ENCODE assay signal across 8 cellular contexts in the genomic region with DNA sequence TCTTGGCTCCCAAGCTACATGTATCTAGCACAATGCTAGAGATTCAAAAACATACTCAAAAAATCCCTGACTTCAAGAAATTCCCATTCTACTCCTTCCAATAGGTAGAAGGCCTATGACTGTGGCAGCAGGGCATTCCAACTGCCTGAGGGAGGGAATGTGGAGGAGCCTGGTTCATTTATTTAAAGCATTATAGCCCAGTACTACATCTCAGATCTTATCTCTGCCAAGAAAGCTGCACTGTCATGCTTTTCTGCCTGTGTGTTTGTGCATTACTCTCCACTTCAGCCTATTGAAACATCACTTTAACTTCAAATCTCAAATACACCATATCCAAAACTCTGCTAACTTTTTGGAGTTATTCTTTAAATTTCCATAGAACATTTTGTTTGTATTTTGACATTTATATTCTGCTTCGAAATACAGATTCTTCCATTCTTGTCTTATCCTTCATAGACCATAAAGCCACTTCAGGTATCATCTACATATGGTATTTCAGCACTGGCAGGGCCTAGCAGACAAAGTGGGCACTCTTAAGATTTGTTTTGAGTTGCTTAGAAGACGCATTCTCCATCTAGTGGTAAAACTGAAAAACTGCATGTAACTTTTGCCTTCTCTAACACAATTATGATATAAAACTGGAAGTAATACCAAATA. TPM values are rescaled to one million over a fixed set of nuclear protein-coding genes. Genes with fewer than 3 reads are reported as not detected.
A peak's percentile ranks its signal among the peaks of the same experiment; 100 is the strongest.
DNase-seq lines count a peak whose midpoint lies in the region; ATAC-seq, FAIRE-seq and TF ChIP-seq lines count a peak whose summit lies in the region.

No MANE protein-coding gene starts in this region.

- no peaks in the 10 kb centered on the region for H3K36me3 ChIP-seq in CD4-positive, CD25-positive, alpha-beta regulatory T cell (ENCODE audit: control insufficient read depth, insufficient read depth, low read length)

- peak; percentile 66 for FAIRE-seq in GM18507 (lab: Jason Lieb, UNC)

- no peaks in the 10 kb centered on the region for H3K9me3 Mint-ChIP-seq in CD4-positive, CD25-positive, alpha-beta regulatory T cell

- no peaks in the 10 kb centered on the region for H3K36me3 Mint-ChIP-seq in CD4-positive, CD25-positive, alpha-beta regulatory T cell
- H3K36me3 Mint-ChIP-seq in T-helper 17 cell (ENCODE audit: low read depth): no peaks in the 10 kb centered on the region

- H3K27ac Mint-ChIP-seq in CD4-positive, CD25-positive, alpha-beta regulatory T cell: no peak overlapping the region
- H3K27ac Mint-ChIP-seq in T-helper 17 cell: peak overlapping the region; percentile 3

- no peaks in the 10 kb centered on the region for H3K27me3 ChIP-seq in CD4-positive, CD25-positive, alpha-beta regulatory T cell (ENCODE audit: control insufficient read depth, insufficient read depth, low read length)

- H3K27ac ChIP-seq in CD4-positive, CD25-positive, alpha-beta regulatory T cell (ENCODE audit: insufficient read depth, low read length, poor library complexity, severe bottlenecking): no peak overlapping the region

- no peaks in the 10 kb centered on the region for H3K27me3 Mint-ChIP-seq in CD4-positive, CD25-positive, alpha-beta regulatory T cell
- H3K27me3 Mint-ChIP-seq in T-helper 17 cell: no peaks in the 10 kb centered on the region

- H3K4me1 ChIP-seq in CD4-positive, CD25-positive, alpha-beta regulatory T cell (ENCODE audit: control insufficient read depth, insufficient read depth, low read length, poor library complexity, severe bottlenecking): peaks cover 3% of the 10 kb centered on the region

- H3K4me3 Mint-ChIP-seq in CD4-positive, CD25-positive, alpha-beta regulatory T cell: no peak overlapping the region
- H3K4me3 Mint-ChIP-seq in T-helper 17 cell: no peak overlapping the region

- TF ChIP-seq CTCF in fibroblast of the aortic adventitia (IDR thresholded peaks at IDR 0.05; ENCODE audit: insufficient read depth, low read length): peak; percentile 81

- DNase-seq in CD4-positive, CD25-positive, alpha-beta regulatory T cell: peak in 2 of 3 donors; percentile 55 to 58
- peak; percentile 23 for DNase-seq in GM18507 (ENCODE audit: extremely low spot score, insufficient read length, low read depth)
- DNase-seq in LHCN-M2 (ENCODE audit: low read depth): peak; percentile 45
- no peak for DNase-seq in T-helper 17 cell
- peak; percentile 77 for DNase-seq in fibroblast of the aortic adventitia (ENCODE audit: low read depth)
- peak; percentile 61 for DNase-seq in pons (ENCODE audit: low spot score)
- no peak for DNase-seq in activated CD4-positive, alpha-beta T cell treated with anti-CD3 and anti-CD28 coated beads for 48 hours
- no peak for DNase-seq in T-helper 9 cell

- no peaks in the 10 kb centered on the region for H3K9me3 ChIP-seq in CD4-positive, CD25-positive, alpha-beta regulatory T cell (ENCODE audit: control insufficient read depth in 2 of 2, low read length in 2 of 2)
- H3K9me3 ChIP-seq in T-helper 17 cell (ENCODE audit: control insufficient read depth, low read length, poor library complexity, severe bottlenecking): no peaks in the 10 kb centered on the region

- peak; percentile 44 to 76 for ATAC-seq in CD4-positive, CD25-positive, alpha-beta regulatory T cell (ENCODE audit: low read depth in 2 of 2)
- ATAC-seq in T-helper 17 cell: peak; percentile 78

- H3K4me3 ChIP-seq in CD4-positive, CD25-positive, alpha-beta regulatory T cell (ENCODE audit: low read depth, low read length): no peak overlapping the region
- H3K4me3 ChIP-seq in fibroblast of the aortic adventitia (ENCODE audit: low read depth, low read length): no peak overlapping the region

- H3K4me1 Mint-ChIP-seq in CD4-positive, CD25-positive, alpha-beta regulatory T cell: peaks cover 0 to 6% (median 3%) of the 10 kb centered on the region in 4 donors
- H3K4me1 Mint-ChIP-seq in T-helper 17 cell: peaks cover 4% of the 10 kb centered on the region

RNA-seq across cellular contexts. Expression of a gene that starts 59.1 kb away (rescaled TPM):
- total RNA-seq in CD4-positive, CD25-positive, alpha-beta regulatory T cell: 7.5 TPM
- polyA plus RNA-seq in CD4-positive, CD25-positive, alpha-beta regulatory T cell: 1 to 10 TPM; 2.4 to 10.0 (median 4.1) TPM
- total RNA-seq in LHCN-M2 (2014; rRNA removed): 80.0 and 82.5 TPM in 2 replicates
- 20.6 TPM for polyA plus RNA-seq in LHCN-M2 (2012)
- total RNA-seq in T-helper 17 cell: 10 to 100 TPM in 1 of 2 donors, 1 to 10 TPM in 1; 7.2 to 11.1 TPM
- 8.1 and 34.3 TPM in 2 replicates for total RNA-seq in fibroblast of the aortic adventitia (ENCODE audit: low replicate concordance)

Comparison
In these comparisons a context has a peak if more than half of its experiments do, and no peak if none do; other contexts are left out.
1. DNase-seq: peak in CD4-positive, CD25-positive, alpha-beta regulatory T cell (2 of 3), GM18507 (single experiment), LHCN-M2 (single experiment), fibroblast of the aortic adventitia (single experiment) and pons (single experiment); none in T-helper 17 cell (0 of 3), activated CD4-positive, alpha-beta T cell treated with anti-CD3 and anti-CD28 coated beads for 48 hours (single experiment) and T-helper 9 cell (single experiment).